In genomic region chr14:51023964-51024363, GRCh38 we compare ENCODE assay signal across 1 cellular context.
TF ChIP-seq lines count a peak whose summit lies in the region.

No MANE protein-coding gene starts in this region.

TF ChIP-seq in GM23338, 12 proteins besides CTCF, POLR2A, EP300 and RAD21 (continued from another document):
- TF ChIP-seq ZNF462 (CRISPR knock-in tag; IDR thresholded peaks at IDR 0.05) = no peak
- TF ChIP-seq ETS1 (IDR thresholded peaks at IDR 0.05) = no peak
- no peak for TF ChIP-seq ZNF331 (CRISPR knock-in tag; IDR thresholded peaks at IDR 0.05; ENCODE audit: low read depth)
- TF ChIP-seq EZH2phosphoT487 (IDR thresholded peaks at IDR 0.05; ENCODE audit: unreplicated experiment) = no peak
- TF ChIP-seq CREB1 (CRISPR knock-in tag; IDR thresholded peaks at IDR 0.05; ENCODE audit: low read depth) = no peak
- no peak for TF ChIP-seq NANOG (IDR thresholded peaks at IDR 0.05; ENCODE audit: borderline replicate concordance)
- no peak for TF ChIP-seq POLR2AphosphoS5 (IDR thresholded peaks at IDR 0.05; ENCODE audit: low read depth)
